ENCODE assay signal across 10 cellular contexts in genomic region chr9:112348993-112349333, GRCh38. TPM values are rescaled to one million over a fixed set of nuclear protein-coding genes. Genes with fewer than 3 reads are reported as not detected.
DNase-seq lines count a peak whose midpoint lies in the region; ATAC-seq and TF ChIP-seq lines count a peak whose summit lies in the region.
"Had no signal": no experiment of that assay in that cellular context is flagged by ENCODE, and none has a peak within 500 bp of the region (broad histone marks: within the 10 kb centered on the region; RNA-seq: fewer than 3 reads in every experiment).

No MANE protein-coding gene starts in this region.

- DNase-seq in NCI-H524 (lab: John Stamatoyannopoulos, UW) (peak; percentile 29 to 57), NCI-H524 treated with DMSO at 0.1 percent for 48 hours (lab: John Stamatoyannopoulos, UW) (no peak), erythroblast (lab: John Stamatoyannopoulos, UW) (no peak), SIG-M5 treated with dmso at 0.1 percent for 504 hours (lab: John Stamatoyannopoulos, UW; ENCODE audit: unreplicated experiment) (no peak)
- DNase-seq in activated naive CD8-positive, alpha-beta T cell treated with anti-CD3 and anti-CD28 coated beads, Interleukin-2, amount 10 ng/mL, durations not matched to agents 7 days and 5 days: no peak
- DNase-seq: kidney glomerular epithelial cell had no signal

- no peaks in the 10 kb centered on the region for H3K9me3 ChIP-seq in iPS-18a (ENCODE audit: control insufficient read depth, low read depth, low read length)
- H3K9me3 ChIP-seq: adrenal gland had no signal

- no peak for TF ChIP-seq POLR2A in erythroblast (IDR thresholded peaks at IDR 0.05; ENCODE audit: low read length)

- H3K4me1 ChIP-seq in iPS-18a (ENCODE audit: control insufficient read depth, low read depth, low read length): peaks cover 8% of the 10 kb centered on the region
- H3K4me1 ChIP-seq: adrenal gland had no signal

- H3K27ac Mint-ChIP-seq in activated naive CD8-positive, alpha-beta T cell treated with anti-CD3 and anti-CD28 coated beads, Interleukin-2, amount 10 ng/mL, durations not matched to agents 7 days and 5 days: peak overlapping the region; percentile 80
- H3K27ac Mint-ChIP-seq in stimulated activated memory B cell treated with anti-CD40 and anti-IgM and Interleukin-4, amounts not matched to agents 10 μg/mL and 1 μg/mL and 100 μg/mL, for 72 hours: peak overlapping the region; percentile 60

- H3K36me3 ChIP-seq in iPS-18a (ENCODE audit: control insufficient read depth, low read depth, low read length): no peaks in the 10 kb centered on the region
- H3K36me3 ChIP-seq: adrenal gland had no signal

- peaks cover 13% of the 10 kb centered on the region for H3K4me1 Mint-ChIP-seq in activated naive CD8-positive, alpha-beta T cell treated with anti-CD3 and anti-CD28 coated beads, Interleukin-2, amount 10 ng/mL, durations not matched to agents 7 days and 5 days
- H3K4me1 Mint-ChIP-seq in stimulated activated memory B cell treated with anti-CD40 and anti-IgM and Interleukin-4, amounts not matched to agents 10 μg/mL and 1 μg/mL and 100 μg/mL, for 72 hours: peaks cover 9% of the 10 kb centered on the region

- peaks cover 4% of the 10 kb centered on the region for H3K27me3 Mint-ChIP-seq in activated naive CD8-positive, alpha-beta T cell treated with anti-CD3 and anti-CD28 coated beads, Interleukin-2, amount 10 ng/mL, durations not matched to agents 7 days and 5 days
- no peaks in the 10 kb centered on the region for H3K27me3 Mint-ChIP-seq in stimulated activated memory B cell treated with anti-CD40 and anti-IgM and Interleukin-4, amounts not matched to agents 10 μg/mL and 1 μg/mL and 100 μg/mL, for 72 hours

- ATAC-seq in activated naive CD8-positive, alpha-beta T cell treated with anti-CD3 and anti-CD28 coated beads, Interleukin-2, amount 10 ng/mL, durations not matched to agents 7 days and 5 days (ENCODE audit: low read depth): no peak
- no peak for ATAC-seq in stimulated activated memory B cell treated with anti-CD40 and anti-IgM and Interleukin-4, amounts not matched to agents 10 μg/mL and 1 μg/mL and 100 μg/mL, for 72 hours
- ATAC-seq in HG02588 (IDR thresholded peaks at IDR 0.05; ENCODE audit: unreplicated experiment): no peak

- H3K9me3 Mint-ChIP-seq in activated naive CD8-positive, alpha-beta T cell treated with anti-CD3 and anti-CD28 coated beads, Interleukin-2, amount 10 ng/mL, durations not matched to agents 7 days and 5 days: peaks cover 1% of the 10 kb centered on the region
- H3K9me3 Mint-ChIP-seq in stimulated activated memory B cell treated with anti-CD40 and anti-IgM and Interleukin-4, amounts not matched to agents 10 μg/mL and 1 μg/mL and 100 μg/mL, for 72 hours: no peaks in the 10 kb centered on the region

- H3K4me3 ChIP-seq in iPS-18a (ENCODE audit: low read length): peak overlapping the region; percentile 52

- no peak overlapping the region for H3K9ac ChIP-seq in iPS-18a (ENCODE audit: low read length)

- peaks cover 3% of the 10 kb centered on the region for H3K36me3 Mint-ChIP-seq in activated naive CD8-positive, alpha-beta T cell treated with anti-CD3 and anti-CD28 coated beads, Interleukin-2, amount 10 ng/mL, durations not matched to agents 7 days and 5 days
- no peaks in the 10 kb centered on the region for H3K36me3 Mint-ChIP-seq in stimulated activated memory B cell treated with anti-CD40 and anti-IgM and Interleukin-4, amounts not matched to agents 10 μg/mL and 1 μg/mL and 100 μg/mL, for 72 hours

- no peaks in the 10 kb centered on the region for H3K27me3 ChIP-seq in iPS-18a (ENCODE audit: control insufficient read depth, insufficient read depth, low read length)
- H3K27me3 ChIP-seq: adrenal gland had no signal

- H3K27ac ChIP-seq in iPS-18a (ENCODE audit: low read length): no peak overlapping the region

- POLR2A ChIA-PET in activated naive CD8-positive, alpha-beta T cell treated with anti-CD3 and anti-CD28 coated beads, Interleukin-2, amount 10 ng/mL, durations not matched to agents 7 days and 5 days (lab: Charles Lee): no interaction called here

- peak overlapping the region; percentile 82 for H3K4me3 Mint-ChIP-seq in activated naive CD8-positive, alpha-beta T cell treated with anti-CD3 and anti-CD28 coated beads, Interleukin-2, amount 10 ng/mL, durations not matched to agents 7 days and 5 days
- H3K4me3 Mint-ChIP-seq in stimulated activated memory B cell treated with anti-CD40 and anti-IgM and Interleukin-4, amounts not matched to agents 10 μg/mL and 1 μg/mL and 100 μg/mL, for 72 hours: peak overlapping the region; percentile 77

RNA-seq across cellular contexts. Expression of gene PTBP3, which starts 15.5 kb away (rescaled TPM):
- 100 to 1,000 TPM; 144 to 155 TPM for total RNA-seq in activated naive CD8-positive, alpha-beta T cell treated with anti-CD3 and anti-CD28 coated beads, Interleukin-2, amount 10 ng/mL, durations not matched to agents 7 days and 5 days

RNA-seq across cellular contexts. Expression of gene HSDL2, which starts 30.9 kb away (rescaled TPM):
- 10 to 100 TPM; 20.1 to 21.6 TPM for total RNA-seq in activated naive CD8-positive, alpha-beta T cell treated with anti-CD3 and anti-CD28 coated beads, Interleukin-2, amount 10 ng/mL, durations not matched to agents 7 days and 5 days

Comparison
In these comparisons a context has a peak if more than half of its experiments do, and no peak if none do; other contexts are left out.
1. DNase-seq: peak in NCI-H524 (2 of 2); none in NCI-H524 treated with DMSO at 0.1 percent for 48 hours (single experiment), activated naive CD8-positive, alpha-beta T cell treated with anti-CD3 and anti-CD28 coated beads, Interleukin-2, amount 10 ng/mL, durations not matched to agents 7 days and 5 days (single experiment), erythroblast (0 of 2) and SIG-M5 treated with dmso at 0.1 percent for 504 hours (single experiment).